ENCODE assay signal across 22 cellular contexts in the genomic region with DNA sequence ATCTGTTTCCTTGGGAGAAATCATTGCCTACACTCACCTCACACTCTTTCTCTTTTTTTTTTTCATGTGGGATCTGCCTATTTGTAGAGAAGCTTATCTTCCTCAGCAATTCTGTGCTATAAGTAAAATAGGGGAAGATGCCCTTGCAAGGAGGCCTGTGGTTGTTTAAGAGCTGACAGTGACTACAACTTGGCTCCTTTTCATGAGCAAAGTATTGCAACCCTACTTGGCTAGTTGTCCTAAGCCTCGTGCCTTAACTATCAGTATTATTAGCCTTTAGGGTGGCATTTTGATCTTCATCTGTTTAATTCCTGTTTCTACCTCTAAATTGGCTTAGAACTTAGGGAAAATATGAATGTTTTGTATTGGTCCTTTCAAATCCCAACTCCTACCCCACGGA. TPM values are rescaled to one million over a fixed set of nuclear protein-coding genes. Genes with fewer than 3 reads are reported as not detected.
A peak's percentile ranks its signal among the peaks of the same experiment; 100 is the strongest.
DNase-seq lines count a peak whose midpoint lies in the region; ATAC-seq and TF ChIP-seq lines count a peak whose summit lies in the region.
"Had no signal": no experiment of that assay in that cellular context is flagged by ENCODE, and none has a peak within 500 bp of the region (broad histone marks: within the 10 kb centered on the region; RNA-seq: fewer than 3 reads in every experiment).

No MANE protein-coding gene starts in this region.

- DNase-seq in RWPE2 (ENCODE audit: low spot score) = no peak
- DNase-seq in epithelial cell of prostate (ENCODE audit: low read depth, low spot score) = no peak
- no peak for DNase-seq in mesenchymal stem cell
- DNase-seq in thyroid gland = no peak
- no peak for DNase-seq in neuronal stem cell (ENCODE audit: low spot score)
- DNase-seq in iPS-NIHi7 (ENCODE audit: extremely low spot score) = no peak
- DNase-seq: activated CD4-positive, CD25-positive, alpha-beta regulatory T cell treated with anti-CD3 and anti-CD28 coated beads, Interleukin-2, amount 50 U/mL, for 72 hours; activated CD8-positive, alpha-beta memory T cell treated with anti-CD3 and anti-CD28 coated beads, Interleukin-2, amount 50 U/mL, for 48 hours; activated naive CD4-positive, alpha-beta T cell treated with anti-CD3 and anti-CD28 coated beads, Interleukin-2, amount 10 ng/mL, durations not matched to agents 7 days and 5 days; C1 segment of cervical spinal cord; glutamatergic neuron; kidney glomerular epithelial cell; naive thymus-derived CD4-positive, alpha-beta T cell; NCI-H2107; NCI-H526 treated with DMSO at 0.1 percent for 48 hours; stimulated activated CD4-positive, alpha-beta T cell treated with anti-CD3 and anti-CD28 coated beads, Interleukin-2, amount 100 ng/mL, for 24 hours; T-cell; trophoblast cell had no signal

- H3K4me1 ChIP-seq in RWPE2 (ENCODE audit: insufficient read depth, poor library complexity, severe bottlenecking) = peaks cover 33% of the 10 kb centered on the region
- H3K4me1 ChIP-seq in mesenchymal stem cell (ENCODE audit: control insufficient read depth, insufficient read depth, low read depth, low read length) = peaks cover 12% of the 10 kb centered on the region
- peaks cover 81 to 84% of the 10 kb centered on the region in 2 donors for H3K4me1 ChIP-seq in thyroid gland
- peaks cover 0 to 3% of the 10 kb centered on the region in 2 donors for H3K4me1 ChIP-seq in neuronal stem cell (ENCODE audit: control insufficient read depth in 2 of 2, insufficient read depth in 1 of 2, low read depth in 1 of 2, low read length in 2 of 2)

- H3K18ac ChIP-seq in mesenchymal stem cell (ENCODE audit: low read depth in 1 of 2, low read length in 2 of 2) (peak overlapping the region in 1 of 2 experiments; percentile 75), neuronal stem cell (ENCODE audit: low read length) (no peak overlapping the region)

- no peak overlapping the region for H4K8ac ChIP-seq in mesenchymal stem cell (ENCODE audit: low read length)
- no peak overlapping the region for H4K8ac ChIP-seq in neuronal stem cell (ENCODE audit: low read depth, low read length)

- H3K9ac ChIP-seq in mesenchymal stem cell (ENCODE audit: low read length) = peak overlapping the region; percentile 5
- H3K9ac ChIP-seq in neuronal stem cell (ENCODE audit: low read depth, low read length, poor library complexity) = no peak overlapping the region

- H3K27me3 ChIP-seq in RWPE2 (ENCODE audit: insufficient read depth, poor library complexity, severe bottlenecking) (no peaks in the 10 kb centered on the region), mesenchymal stem cell (ENCODE audit: control insufficient read depth in 1 of 2, insufficient read depth in 1 of 2, low read length in 2 of 2) (no peaks in the 10 kb centered on the region), thyroid gland (no peaks in the 10 kb centered on the region), neuronal stem cell (ENCODE audit: control insufficient read depth in 3 of 3, insufficient read depth in 3 of 3, low read depth in 1 of 3, low read length in 3 of 3) (peaks cover 0 to 14% (median 0%) of the 10 kb centered on the region in 3 experiments)

- H2BK12ac ChIP-seq in mesenchymal stem cell (ENCODE audit: low read length in 2 of 2) = peak overlapping the region in 1 of 2 experiments; percentile 9
- H2BK12ac ChIP-seq in neuronal stem cell (ENCODE audit: low read length) = no peak overlapping the region

- H3K23ac ChIP-seq in mesenchymal stem cell (ENCODE audit: low read length in 2 of 2) (no peak overlapping the region), neuronal stem cell (ENCODE audit: low read depth, low read length, poor library complexity) (no peak overlapping the region)

- H3K4ac ChIP-seq in mesenchymal stem cell (ENCODE audit: low read depth in 1 of 2, low read length in 2 of 2) (peak overlapping the region in 1 of 2 experiments; percentile 62), neuronal stem cell (ENCODE audit: low read length) (no peak overlapping the region)

- H4K91ac ChIP-seq in mesenchymal stem cell (ENCODE audit: low read length) (no peak overlapping the region), neuronal stem cell (ENCODE audit: low read depth, low read length, poor library complexity) (no peak overlapping the region)

- H2BK5ac ChIP-seq in mesenchymal stem cell (ENCODE audit: low read depth, low read length, poor library complexity, severe bottlenecking) (no peak overlapping the region), neuronal stem cell (ENCODE audit: low read length) (no peak overlapping the region)

- H3K36me3 ChIP-seq in RWPE2 (ENCODE audit: low read depth) (no peaks in the 10 kb centered on the region), mesenchymal stem cell (ENCODE audit: control insufficient read depth in 1 of 2, insufficient read depth in 2 of 2, low read depth in 1 of 2, low read length in 2 of 2) (no peaks in the 10 kb centered on the region), thyroid gland (no peaks in the 10 kb centered on the region), neuronal stem cell (replicated peaks in 1 of 2; ENCODE audit: control insufficient read depth in 2 of 2, insufficient read depth in 2 of 2, low read length in 2 of 2) (no peaks in the 10 kb centered on the region)

- no peak for TF ChIP-seq POLR2A in thyroid gland (IDR thresholded peaks at IDR 0.05)

- H3K4me2 ChIP-seq in mesenchymal stem cell (ENCODE audit: low read length, poor library complexity, severe bottlenecking) = no peak overlapping the region
- H3K4me2 ChIP-seq in neuronal stem cell (ENCODE audit: insufficient read depth, low read length, poor library complexity, severe bottlenecking) = no peak overlapping the region

- H3K4me3 ChIP-seq in RWPE2 (ENCODE audit: severe bottlenecking) (no peak overlapping the region), mesenchymal stem cell (ENCODE audit: insufficient read depth in 1 of 2, low read depth in 1 of 2, low read length in 2 of 2) (peak overlapping the region in 1 of 2 experiments; percentile 20), thyroid gland (replicated peaks in 1 of 3) (no peak overlapping the region), neuronal stem cell (ENCODE audit: low read length in 2 of 2) (no peak overlapping the region)

- no CpG with 5 or more reads among the region's 2 CpGs for WGBS in mesenchymal stem cell
- 73 to 89% methylated on average over 2 of the region's 2 CpGs for WGBS in thyroid gland, 2 donors
- WGBS in neuronal stem cell (ENCODE audit: extremely low coverage in 2 of 2, insufficient read length in 2 of 2, insufficient replicate concordance in 1 of 2), 2 donors = no CpG with 5 or more reads among the region's 2 CpGs

- no peaks in the 10 kb centered on the region for H3K9me3 ChIP-seq in RWPE2 (ENCODE audit: severe bottlenecking)
- H3K9me3 ChIP-seq in mesenchymal stem cell (ENCODE audit: control insufficient read depth, low read length) = no peaks in the 10 kb centered on the region
- H3K9me3 ChIP-seq in thyroid gland = no peaks in the 10 kb centered on the region
- H3K9me3 ChIP-seq in neuronal stem cell (replicated peaks in 1 of 2; ENCODE audit: control insufficient read depth in 2 of 2, insufficient read depth in 1 of 2, low read depth in 1 of 2, low read length in 2 of 2) = no peaks in the 10 kb centered on the region

- TF ChIP-seq CTCF in RWPE2 (IDR thresholded peaks at IDR 0.05; ENCODE audit: poor library complexity, severe bottlenecking) (no peak), thyroid gland (IDR thresholded peaks at IDR 0.05) (no peak)

- no peak overlapping the region for H2AFZ ChIP-seq in mesenchymal stem cell (ENCODE audit: low read depth, low read length)
- H2AFZ ChIP-seq in neuronal stem cell (ENCODE audit: low read length) = no peak overlapping the region

- no peak for ATAC-seq in RWPE2 (ENCODE audit: low read depth)
- no peak for ATAC-seq in HG02870 (IDR thresholded peaks at IDR 0.05; ENCODE audit: unreplicated experiment)
- no peak for ATAC-seq in GM19324 (IDR thresholded peaks at IDR 0.05; ENCODE audit: low FRiP score, unreplicated experiment)
- ATAC-seq: HepG2; naive thymus-derived CD4-positive, alpha-beta T cell; T-cell had no signal

- H3K79me1 ChIP-seq in mesenchymal stem cell (replicated peaks; ENCODE audit: low read length, poor library complexity, severe bottlenecking) (no peaks in the 10 kb centered on the region), neuronal stem cell (ENCODE audit: low read depth, low read length) (no peaks in the 10 kb centered on the region)

- intact Hi-C loops in thyroid gland (cut with DNase I) = no loop called here

- H3K27ac ChIP-seq in RWPE2 (ENCODE audit: poor library complexity, severe bottlenecking) (peak overlapping the region; percentile 8), epithelial cell of prostate (peak overlapping the region; percentile 22), mesenchymal stem cell (ENCODE audit: low read length, poor library complexity, severe bottlenecking) (no peak overlapping the region), thyroid gland (peak overlapping the region; percentile 94 to 98 (median 96)), neuronal stem cell (replicated peaks; ENCODE audit: low read length) (no peak overlapping the region)

- H2BK120ac ChIP-seq in mesenchymal stem cell (ENCODE audit: low read depth, low read length) (no peak overlapping the region), neuronal stem cell (ENCODE audit: low read depth, low read length) (no peak overlapping the region)

- H2AK5ac ChIP-seq in mesenchymal stem cell (ENCODE audit: low read length, severe bottlenecking) (peak overlapping the region; percentile 5), neuronal stem cell (ENCODE audit: low read depth, low read length) (no peak overlapping the region)

- H2BK15ac ChIP-seq in mesenchymal stem cell (ENCODE audit: low read depth, poor library complexity, severe bottlenecking) = no peak overlapping the region
- H2BK15ac ChIP-seq in neuronal stem cell (ENCODE audit: low read length) = no peak overlapping the region

- H3K14ac ChIP-seq in mesenchymal stem cell (ENCODE audit: low read length in 2 of 2) (no peak overlapping the region), neuronal stem cell (ENCODE audit: low read length) (no peak overlapping the region)

RNA-seq across cellular contexts. Expression of a gene that starts 56.1 kb away (rescaled TPM):
- 0.68 TPM for polyA plus RNA-seq in mesenchymal stem cell (2013, experiment 1 of 2)
- polyA plus RNA-seq in mesenchymal stem cell (2013, experiment 2 of 2) = 0.59 TPM
- 100 to 1,000 TPM in 1 of 4 donors, 10 to 100 TPM in 3; 25.4 to 137 (median 35.3) TPM for total RNA-seq in thyroid gland
- polyA plus RNA-seq in neuronal stem cell (2013, experiment 1 of 2) = 0.04 TPM
- polyA plus RNA-seq in neuronal stem cell (2013, experiment 2 of 2) = 0.06 TPM
- total RNA-seq: bronchial epithelial cell; naive thymus-derived CD4-positive, alpha-beta T cell; T-cell had no signal
- polyA plus RNA-seq: HepG2; naive thymus-derived CD4-positive, alpha-beta T cell had no signal

Comparison
In these comparisons a context has a peak if more than half of its experiments do, and no peak if none do; other contexts are left out.
1. H3K27ac ChIP-seq: peak in RWPE2 (single experiment), epithelial cell of prostate (single experiment) and thyroid gland (3 of 3); none in mesenchymal stem cell (single experiment) and neuronal stem cell (single experiment).